ENCODE assay signal across 12 cellular contexts in the genomic region with DNA sequence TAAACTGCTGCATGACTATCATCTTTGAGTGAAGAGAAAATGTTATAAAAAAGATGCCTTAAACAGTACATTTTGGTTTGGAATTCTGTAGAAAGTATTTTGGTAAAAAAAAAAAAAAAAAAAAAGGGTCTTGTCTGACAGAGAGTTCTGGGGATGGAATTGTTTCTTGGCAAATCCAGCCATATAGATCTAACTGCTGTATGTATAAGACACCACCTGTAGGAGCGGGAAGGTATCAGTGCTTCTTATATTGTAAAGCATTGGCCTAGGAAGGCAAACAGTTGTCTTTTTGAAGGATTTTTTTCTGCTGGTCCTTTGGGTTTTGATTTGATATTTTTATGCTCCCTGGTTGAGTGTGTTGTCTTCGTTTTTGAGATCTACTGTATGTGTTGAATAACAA. TPM values are rescaled to one million over a fixed set of nuclear protein-coding genes. Genes with fewer than 3 reads are reported as not detected.
DNase-seq lines count a peak whose midpoint lies in the region; ATAC-seq and TF ChIP-seq lines count a peak whose summit lies in the region.
"Had no signal": no experiment of that assay in that cellular context is flagged by ENCODE, and none has a peak within 500 bp of the region (broad histone marks: within the 10 kb centered on the region; RNA-seq: fewer than 3 reads in every experiment).

No MANE protein-coding gene starts in this region.

- no peaks in the 10 kb centered on the region for H3K9me2 ChIP-seq in neural cell (ENCODE audit: insufficient read depth, low read length)

- H3K4me1 ChIP-seq in A673 (ENCODE audit: insufficient read depth, low read length, poor library complexity, severe bottlenecking), result peaks cover 31% of the 10 kb centered on the region

- H3K27ac ChIP-seq in neural cell (ENCODE audit: low read length) (no peak overlapping the region), A673 (ENCODE audit: low read depth, low read length, poor library complexity, severe bottlenecking) (no peak overlapping the region)
- H3K27ac ChIP-seq: skin epidermis had no signal

- no peak for DNase-seq in activated T-cell treated with anti-CD3 and anti-CD28 coated beads, Interleukin-2, amount 50 U/mL, for 24 hours
- no peak for DNase-seq in activated T-cell treated with anti-CD3 and anti-CD28 coated beads, Interleukin-2, amount 50 U/mL, for 1 hour
- no peak for DNase-seq in activated naive CD8-positive, alpha-beta T cell treated with anti-CD3 and anti-CD28 coated beads, Interleukin-2, amount 50 U/mL, for 24 hours
- DNase-seq in DMS153 treated with DMSO at 0.1 percent for 48 hours (lab: John Stamatoyannopoulos, UW; ENCODE audit: unreplicated experiment) (no peak), A673 (ENCODE audit: low spot score) (no peak)
- DNase-seq in stimulated activated CD4-positive, alpha-beta T cell treated with anti-CD3 and anti-CD28 coated beads, Interleukin-2, amount 100 ng/mL, for 24 hours, result no peak
- DNase-seq: central memory CD4-positive, alpha-beta T cell; NCI-H1694; T1000 had no signal

- peak overlapping the region; percentile 84 for H3K4me3 ChIP-seq in neural cell (ENCODE audit: low read length)
- H3K4me3 ChIP-seq in A673 (ENCODE audit: low read depth, low read length, poor library complexity, severe bottlenecking), result no peak overlapping the region
- H3K4me3 ChIP-seq: skin epidermis had no signal

- peak overlapping the region; percentile 2 for H3K4me2 ChIP-seq in neural cell (ENCODE audit: low read length)

- no peaks in the 10 kb centered on the region for H3K9me3 Mint-ChIP-seq in activated T-cell treated with anti-CD3 and anti-CD28 coated beads, Interleukin-2, amount 50 U/mL, for 24 hours
- H3K9me3 Mint-ChIP-seq in activated naive CD8-positive, alpha-beta T cell treated with anti-CD3 and anti-CD28 coated beads, Interleukin-2, amount 50 U/mL, for 24 hours, result no peaks in the 10 kb centered on the region

- no peak overlapping the region for H3K27ac Mint-ChIP-seq in activated T-cell treated with anti-CD3 and anti-CD28 coated beads, Interleukin-2, amount 50 U/mL, for 24 hours
- no peak overlapping the region for H3K27ac Mint-ChIP-seq in activated naive CD8-positive, alpha-beta T cell treated with anti-CD3 and anti-CD28 coated beads, Interleukin-2, amount 50 U/mL, for 24 hours

- H2AFZ ChIP-seq in neural cell (ENCODE audit: low read depth, low read length), result no peak overlapping the region

- peaks cover 37% of the 10 kb centered on the region for H3K27me3 ChIP-seq in neural cell (ENCODE audit: insufficient read depth, low read depth, low read length)
- no peaks in the 10 kb centered on the region for H3K27me3 ChIP-seq in A673 (replicated peaks; ENCODE audit: insufficient read depth, low read depth, low read length, poor library complexity)

- CTCF ChIA-PET in A673 (lab: Charles Lee), result no interaction called here

- no peak overlapping the region for H3K9ac ChIP-seq in neural cell (ENCODE audit: low read length)

- peak overlapping the region; percentile 42 for H3K4me3 Mint-ChIP-seq in activated T-cell treated with anti-CD3 and anti-CD28 coated beads, Interleukin-2, amount 50 U/mL, for 24 hours
- H3K4me3 Mint-ChIP-seq in activated naive CD8-positive, alpha-beta T cell treated with anti-CD3 and anti-CD28 coated beads, Interleukin-2, amount 50 U/mL, for 24 hours, result peak overlapping the region; percentile 19

- no peaks in the 10 kb centered on the region for H3F3A ChIP-seq in neural cell (ENCODE audit: insufficient read depth, low read length, poor library complexity, severe bottlenecking)

- H3K79me2 ChIP-seq in neural cell (replicated peaks; ENCODE audit: insufficient read depth, low read length), result peaks cover 13% of the 10 kb centered on the region

- H3K4me1 Mint-ChIP-seq in activated T-cell treated with anti-CD3 and anti-CD28 coated beads, Interleukin-2, amount 50 U/mL, for 24 hours (ENCODE audit: low read depth), result peaks cover 63% of the 10 kb centered on the region
- H3K4me1 Mint-ChIP-seq in activated naive CD8-positive, alpha-beta T cell treated with anti-CD3 and anti-CD28 coated beads, Interleukin-2, amount 50 U/mL, for 24 hours, result peaks cover 57% of the 10 kb centered on the region

- no peaks in the 10 kb centered on the region for H4K20me1 ChIP-seq in neural cell (ENCODE audit: insufficient read depth)

- H3K36me3 ChIP-seq in neural cell (ENCODE audit: insufficient read depth, low read length) (no peaks in the 10 kb centered on the region), A673 (ENCODE audit: insufficient read depth, low read length, poor library complexity, severe bottlenecking) (no peaks in the 10 kb centered on the region)

- intact Hi-C loops in A673 (cut with micrococcal nuclease; ENCODE audit: unreplicated experiment), result no loop called here

- TF ChIP-seq CTCF in LNCAP (IDR thresholded peaks at IDR 0.05) (peak; percentile 28; the same call in 1 of the 2 replicates), neural cell (IDR thresholded peaks at IDR 0.05; ENCODE audit: poor library complexity, severe bottlenecking) (no peak), A673 (conservative IDR thresholded peaks at IDR 0.05; ENCODE audit: low read depth, low read length) (no peak)

- POLR2A ChIA-PET in A673 (lab: Charles Lee; ENCODE audit: low non-redundant PET), result no interaction called here

- H3K27me3 Mint-ChIP-seq in activated T-cell treated with anti-CD3 and anti-CD28 coated beads, Interleukin-2, amount 50 U/mL, for 24 hours, result peaks cover 1% of the 10 kb centered on the region
- no peaks in the 10 kb centered on the region for H3K27me3 Mint-ChIP-seq in activated naive CD8-positive, alpha-beta T cell treated with anti-CD3 and anti-CD28 coated beads, Interleukin-2, amount 50 U/mL, for 24 hours

- no peak for TF ChIP-seq RAD21 in neural cell (conservative IDR thresholded peaks at IDR 0.05)

- ATAC-seq in activated naive CD8-positive, alpha-beta T cell treated with anti-CD3 and anti-CD28 coated beads, Interleukin-2, amount 50 U/mL, for 24 hours, result no peak

- peaks cover 14% of the 10 kb centered on the region for H3K36me3 Mint-ChIP-seq in activated T-cell treated with anti-CD3 and anti-CD28 coated beads, Interleukin-2, amount 50 U/mL, for 24 hours (ENCODE audit: low read depth)
- peaks cover 3% of the 10 kb centered on the region for H3K36me3 Mint-ChIP-seq in activated naive CD8-positive, alpha-beta T cell treated with anti-CD3 and anti-CD28 coated beads, Interleukin-2, amount 50 U/mL, for 24 hours (ENCODE audit: low read depth)

- no peaks in the 10 kb centered on the region for H3K9me3 ChIP-seq in neural cell (ENCODE audit: low read length)
- H3K9me3 ChIP-seq in A673 (ENCODE audit: low read depth, low read length, poor library complexity, severe bottlenecking), result no peaks in the 10 kb centered on the region

- BruUV-seq in A673 (replicated peaks; lab: Mats Ljungman, UMichigan), result no TSS peak

- TF ChIP-seq EP300 in neural cell (conservative IDR thresholded peaks at IDR 0.05; ENCODE audit: poor library complexity, severe bottlenecking), result no peak

TF ChIP-seq in neural cell, 6 proteins besides CTCF, POLR2A, EP300 and RAD21:
- no peak for TF ChIP-seq SMC3 (conservative IDR thresholded peaks at IDR 0.05; ENCODE audit: poor library complexity)
- TF ChIP-seq EZH2 (IDR thresholded peaks at IDR 0.05; ENCODE audit: borderline replicate concordance, insufficient read depth, low read length, poor library complexity, severe bottlenecking), result no peak
- TF ChIP-seq MXI1 (conservative IDR thresholded peaks at IDR 0.05; ENCODE audit: poor library complexity, severe bottlenecking), result no peak
- TF ChIP-seq, protein P1, sequence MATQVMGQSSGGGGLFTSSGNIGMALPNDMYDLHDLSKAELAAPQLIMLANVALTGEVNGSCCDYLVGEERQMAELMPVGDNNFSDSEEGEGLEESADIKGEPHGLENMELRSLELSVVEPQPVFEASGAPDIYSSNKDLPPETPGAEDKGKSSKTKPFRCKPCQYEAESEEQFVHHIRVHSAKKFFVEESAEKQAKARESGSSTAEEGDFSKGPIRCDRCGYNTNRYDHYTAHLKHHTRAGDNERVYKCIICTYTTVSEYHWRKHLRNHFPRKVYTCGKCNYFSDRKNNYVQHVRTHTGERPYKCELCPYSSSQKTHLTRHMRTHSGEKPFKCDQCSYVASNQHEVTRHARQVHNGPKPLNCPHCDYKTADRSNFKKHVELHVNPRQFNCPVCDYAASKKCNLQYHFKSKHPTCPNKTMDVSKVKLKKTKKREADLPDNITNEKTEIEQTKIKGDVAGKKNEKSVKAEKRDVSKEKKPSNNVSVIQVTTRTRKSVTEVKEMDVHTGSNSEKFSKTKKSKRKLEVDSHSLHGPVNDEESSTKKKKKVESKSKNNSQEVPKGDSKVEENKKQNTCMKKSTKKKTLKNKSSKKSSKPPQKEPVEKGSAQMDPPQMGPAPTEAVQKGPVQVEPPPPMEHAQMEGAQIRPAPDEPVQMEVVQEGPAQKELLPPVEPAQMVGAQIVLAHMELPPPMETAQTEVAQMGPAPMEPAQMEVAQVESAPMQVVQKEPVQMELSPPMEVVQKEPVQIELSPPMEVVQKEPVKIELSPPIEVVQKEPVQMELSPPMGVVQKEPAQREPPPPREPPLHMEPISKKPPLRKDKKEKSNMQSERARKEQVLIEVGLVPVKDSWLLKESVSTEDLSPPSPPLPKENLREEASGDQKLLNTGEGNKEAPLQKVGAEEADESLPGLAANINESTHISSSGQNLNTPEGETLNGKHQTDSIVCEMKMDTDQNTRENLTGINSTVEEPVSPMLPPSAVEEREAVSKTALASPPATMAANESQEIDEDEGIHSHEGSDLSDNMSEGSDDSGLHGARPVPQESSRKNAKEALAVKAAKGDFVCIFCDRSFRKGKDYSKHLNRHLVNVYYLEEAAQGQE (IDR thresholded peaks at IDR 0.05; ENCODE audit: borderline replicate concordance), result no peak
- TF ChIP-seq POLR2AphosphoS5 (IDR thresholded peaks at IDR 0.05), result no peak
- no peak for TF ChIP-seq TAF1 (IDR thresholded peaks at IDR 0.05; ENCODE audit: low read depth)

RNA-seq across cellular contexts. Expression of gene PURA, which starts 2.8 kb away (rescaled TPM):
- polyA plus RNA-seq in neural cell, result 2.2 and 2.3 TPM in 2 replicates
- 6.3 and 8.3 TPM in 2 replicates for polyA minus RNA-seq in neural cell
- 9.5 and 12.3 TPM in 2 replicates for total RNA-seq in A673 (2021)

RNA-seq across cellular contexts. Expression of gene IGIP, which starts 9.0 kb away (rescaled TPM):
- 2.9 and 4.4 TPM in 2 replicates for polyA plus RNA-seq in neural cell
- 4.4 and 5.0 TPM in 2 replicates for polyA minus RNA-seq in neural cell
- 2.5 and 2.7 TPM in 2 replicates for total RNA-seq in A673 (2021)

RNA-seq across cellular contexts. Expression of gene CYSTM1, which starts 58.3 kb away (rescaled TPM):
- 6.6 and 12.8 TPM in 2 replicates for polyA plus RNA-seq in neural cell
- polyA minus RNA-seq in neural cell, result 3.1 and 5.4 TPM in 2 replicates
- 33.3 and 35.5 TPM in 2 replicates for total RNA-seq in A673 (2021)
